ENCODE assay signal across 1 cellular context in genomic region chr19:5953680-5954213, GRCh38.
TF ChIP-seq lines count a peak whose summit lies in the region.

No MANE protein-coding gene starts in this region.

TF ChIP-seq in IMR-90, 13 proteins besides CTCF, POLR2A, EP300 and RAD21 (continued from another document):
- TF ChIP-seq RFX5 (IDR thresholded peaks at IDR 0.05; ENCODE audit: low read depth, low read length) (no peak), NFE2L2 (IDR thresholded peaks at IDR 0.05; ENCODE audit: low read depth, low read length) (peak; percentile 81)
